1 cellular context compared by ENCODE assay signal in genomic region chr1:52404975-52405338, GRCh38.
TF ChIP-seq lines count a peak whose summit lies in the region.

No MANE protein-coding gene starts in this region.

TF ChIP-seq in K562, 482 proteins besides CTCF, POLR2A, EP300 and RAD21 (continues in another document):
- 0 out of 2 replicates have a peak, but pooled peaks have one; percentile 2 for TF ChIP-seq LEF1 (IDR thresholded peaks at IDR 0.05)
- 0 out of 2 replicates have a peak, but pooled peaks have one; percentile 0 for TF ChIP-seq ZNF175 (CRISPR knock-in tag; IDR thresholded peaks at IDR 0.05; ENCODE audit: low read depth)
- 0 out of 2 replicates have a peak, but pooled peaks have one; percentile 5 for TF ChIP-seq ARID1B (IDR thresholded peaks at IDR 0.05)
- TF ChIP-seq ZNF143 (CRISPR knock-in tag; IDR thresholded peaks at IDR 0.05), result no peak
- TF ChIP-seq TCF15 (CRISPR knock-in tag; IDR thresholded peaks at IDR 0.05), result no peak
- no peak for TF ChIP-seq RBM14 (IDR thresholded peaks at IDR 0.05; ENCODE audit: borderline replicate concordance, insufficient read depth, low read depth, low read length)
- no peak for TF ChIP-seq ARID2 (IDR thresholded peaks at IDR 0.05)
- TF ChIP-seq CEBPG (CRISPR knock-in tag; IDR thresholded peaks at IDR 0.05), result no peak
- TF ChIP-seq CEBPG (tag; conservative IDR thresholded peaks at IDR 0.05 in 1 of 2, IDR thresholded peaks at IDR 0.05 in 1 of 2), result no peak
- 0 out of 2 replicates have a peak, but pooled peaks have one; percentile 3 for TF ChIP-seq SMAD4 (CRISPR knock-in tag; conservative IDR thresholded peaks at IDR 0.05)
- TF ChIP-seq ZNF830 (CRISPR knock-in tag; IDR thresholded peaks at IDR 0.05), result no peak
- no peak for TF ChIP-seq KLF16 (IDR thresholded peaks at IDR 0.05)
- TF ChIP-seq SMARCA5 (IDR thresholded peaks at IDR 0.05), result no peak
- no peak for TF ChIP-seq NFIX (CRISPR knock-in tag; IDR thresholded peaks at IDR 0.05; ENCODE audit: low read depth)
- TF ChIP-seq ARNT (IDR thresholded peaks at IDR 0.05), result 0 out of 4 replicates have a peak, but pooled peaks of 1 of the 2 experiments have one; percentile 3
- TF ChIP-seq TAF15 (IDR thresholded peaks at IDR 0.05; ENCODE audit: low read depth, low read length), result no peak
- no peak for TF ChIP-seq NKRF (IDR thresholded peaks at IDR 0.05; ENCODE audit: borderline replicate concordance)
- no peak for TF ChIP-seq SMARCC2 (IDR thresholded peaks at IDR 0.05; ENCODE audit: low read depth)
- no peak for TF ChIP-seq SOX6 (IDR thresholded peaks at IDR 0.05)
- TF ChIP-seq GATA2 (CRISPR knock-in tag; IDR thresholded peaks at IDR 0.05), result no peak
- no peak for TF ChIP-seq CLOCK (CRISPR knock-in tag; IDR thresholded peaks at IDR 0.05; ENCODE audit: borderline replicate concordance)
- TF ChIP-seq CREBBP (IDR thresholded peaks at IDR 0.05; ENCODE audit: low read depth, low read length), result no peak
- no peak for TF ChIP-seq ZNF764 (CRISPR knock-in tag; IDR thresholded peaks at IDR 0.05; ENCODE audit: low read depth)
- 0 out of 2 replicates have a peak, but pooled peaks have one; percentile 5 for TF ChIP-seq MGA (IDR thresholded peaks at IDR 0.05)
- no peak for TF ChIP-seq ZNF785 (CRISPR knock-in tag; IDR thresholded peaks at IDR 0.05)
- peak; percentile 21; the same call in 1 of the 2 replicates for TF ChIP-seq TOE1 (IDR thresholded peaks at IDR 0.05; ENCODE audit: borderline replicate concordance)
- TF ChIP-seq TOE1 (CRISPR knock-in tag; IDR thresholded peaks at IDR 0.05; ENCODE audit: borderline replicate concordance, low read depth), result no peak
- TF ChIP-seq SIN3A (IDR thresholded peaks at IDR 0.05; ENCODE audit: borderline replicate concordance in 2 of 2, control insufficient read depth in 1 of 2, low read depth in 2 of 2, low read length in 2 of 2), result 0 out of 4 replicates have a peak, but pooled peaks have one; percentile 7 to 39
- TF ChIP-seq ZNF586 (CRISPR knock-in tag; conservative IDR thresholded peaks at IDR 0.05), result no peak
- TF ChIP-seq KLF13 (tag; IDR thresholded peaks at IDR 0.05; ENCODE audit: borderline replicate concordance, low read depth), result 0 out of 2 replicates have a peak, but pooled peaks have one; percentile 35
- TF ChIP-seq REST (CRISPR knock-in tag; IDR thresholded peaks at IDR 0.05; ENCODE audit: low read depth), result no peak
- 0 out of 2 replicates have a peak, but pooled peaks have one; percentile 10 for TF ChIP-seq CBFB (CRISPR knock-in tag; IDR thresholded peaks at IDR 0.05)
- no peak for TF ChIP-seq FUS (optimal IDR thresholded peaks at IDR 0.05; ENCODE audit: low read depth, low read length)
- peak; percentile 8 for TF ChIP-seq MEIS2 (IDR thresholded peaks at IDR 0.05; ENCODE audit: partially characterized antibody)
- no peak for TF ChIP-seq KDM4B (IDR thresholded peaks at IDR 0.05; ENCODE audit: borderline replicate concordance in 2 of 2, low read depth in 1 of 2)
- no peak for TF ChIP-seq ZFP91 (CRISPR knock-in tag; IDR thresholded peaks at IDR 0.05)
- TF ChIP-seq FOXA1 (IDR thresholded peaks at IDR 0.05; ENCODE audit: borderline replicate concordance), result no peak
- TF ChIP-seq ZNF699 (CRISPR knock-in tag; IDR thresholded peaks at IDR 0.05; ENCODE audit: insufficient replicate concordance), result no peak
- TF ChIP-seq MLX (CRISPR knock-in tag; conservative IDR thresholded peaks at IDR 0.05), result no peak
- no peak for TF ChIP-seq ZNF124 (CRISPR knock-in tag; IDR thresholded peaks at IDR 0.05)
- TF ChIP-seq HDGF (IDR thresholded peaks at IDR 0.05), result 0 out of 2 replicates have a peak, but pooled peaks have one; percentile 38
